ENCODE assay signal across 15 cellular contexts in the genomic region with DNA sequence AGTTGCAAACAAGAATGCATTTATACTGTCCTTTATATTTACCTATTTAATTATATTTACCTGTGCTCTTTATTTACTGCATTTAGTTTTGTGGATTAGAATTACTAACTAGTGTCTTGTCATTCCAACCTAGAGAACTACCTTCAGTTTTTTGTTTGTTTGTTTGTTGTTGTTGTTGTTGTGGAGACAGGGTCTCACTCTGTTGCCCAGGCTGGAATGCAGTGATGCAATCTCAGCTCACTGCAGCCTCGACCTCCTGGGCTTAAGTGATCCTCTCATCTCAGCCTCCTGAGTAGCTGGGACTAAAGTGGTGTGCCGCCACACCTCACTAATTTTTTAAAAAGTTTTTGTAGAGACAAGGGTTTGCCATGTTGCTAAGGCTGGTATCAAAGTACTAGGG.
DNase-seq lines count a peak whose midpoint lies in the region; ATAC-seq and TF ChIP-seq lines count a peak whose summit lies in the region.
"Had no signal": no experiment of that assay in that cellular context is flagged by ENCODE, and none has a peak within 500 bp of the region (broad histone marks: within the 10 kb centered on the region; RNA-seq: fewer than 3 reads in every experiment).

No MANE protein-coding gene starts in this region.

- no peak for TF ChIP-seq POLR2A in breast epithelium (IDR thresholded peaks at IDR 0.05)

- no peaks in the 10 kb centered on the region for H3K4me1 ChIP-seq in breast epithelium

- H3K9me3 ChIP-seq in breast epithelium = no peaks in the 10 kb centered on the region

- H3K36me3 Mint-ChIP-seq in MCF 10A (ENCODE audit: insufficient read depth, unreplicated experiment) (no peaks in the 10 kb centered on the region), WTC11 (no peaks in the 10 kb centered on the region)

- no peak for DNase-seq in MCF 10A (ENCODE audit: unreplicated experiment)
- no peak for DNase-seq in breast epithelium (ENCODE audit: low spot score in 2 of 2)
- no peak for DNase-seq in WTC11 (ENCODE audit: low spot score)
- DNase-seq in epithelial cell of prostate (ENCODE audit: low read depth, low spot score) = no peak
- no peak for DNase-seq in kidney glomerular epithelial cell (lab: John Stamatoyannopoulos, UW)
- DNase-seq: AML-193, DMS 273 treated with DMSO at 0.1 percent for 48 hours, GM23248, H7 had no signal

- no peaks in the 10 kb centered on the region for H3K27me3 ChIP-seq in breast epithelium
- H3K27me3 ChIP-seq: BLaER1 had no signal

- no peaks in the 10 kb centered on the region for H3K36me3 ChIP-seq in breast epithelium
- H3K36me3 ChIP-seq: BLaER1 had no signal

- no peak overlapping the region for H3K4me3 Mint-ChIP-seq in MCF 10A (ENCODE audit: unreplicated experiment)
- H3K4me3 Mint-ChIP-seq in WTC11 = no peak overlapping the region

- no peaks in the 10 kb centered on the region for H3K9me3 Mint-ChIP-seq in MCF 10A (ENCODE audit: unreplicated experiment)
- H3K9me3 Mint-ChIP-seq in WTC11 = no peaks in the 10 kb centered on the region

- POLR2A ChIA-PET in MCF 10A (lab: Yijun Ruan, JAX) = interaction anchor here (0.7 to 5.8 kb wide), 12 partner anchors 10 to 1200 kb away, joined by 3 to 120 read pairs (median 10); a partner anchor contains a TSS
- POLR2A ChIA-PET in WTC11 (lab: Charles Lee) = no interaction called here

- CTCF ChIA-PET in MCF 10A (lab: Yijun Ruan, JAX) (interaction anchor here (0.6 to 1.6 kb wide), 3 partner anchors 41 to 714 kb away, joined by 3 to 5 read pairs (median 4); no protein-coding TSS in a partner anchor), WTC11 (lab: Charles Lee) (interaction anchor here (1.2 kb wide), 1 partner anchor 13 kb away, joined by 3 read pairs; no protein-coding TSS in a partner anchor)

- intact Hi-C loops in MCF 10A (cut with micrococcal nuclease) = no loop called here
- intact Hi-C loops in breast epithelium (cut with DNase I; ENCODE audit: low total_unique reads) = no loop called here

- no peaks in the 10 kb centered on the region for H3K27me3 Mint-ChIP-seq in MCF 10A (ENCODE audit: insufficient read depth, unreplicated experiment)
- no peaks in the 10 kb centered on the region for H3K27me3 Mint-ChIP-seq in WTC11 (ENCODE audit: low read depth)

- ATAC-seq in WTC11 (no peak), HG03378 (IDR thresholded peaks at IDR 0.05; ENCODE audit: unreplicated experiment) (no peak), HG02571 (IDR thresholded peaks at IDR 0.05; ENCODE audit: unreplicated experiment) (no peak), HG02840 (IDR thresholded peaks at IDR 0.05; ENCODE audit: low FRiP score, unreplicated experiment) (no peak)
- ATAC-seq: GM12878 had no signal

- H3K27ac ChIP-seq in breast epithelium = no peak overlapping the region
- H3K27ac ChIP-seq in epithelial cell of prostate = peak overlapping the region; percentile 98
- H3K27ac ChIP-seq: 22Rv1, BLaER1 had no signal

- no TSS peak for BruUV-seq in MCF 10A (replicated peaks; lab: Mats Ljungman, UMichigan)

- TF ChIP-seq CTCF in MCF 10A (IDR thresholded peaks at IDR 0.05; ENCODE audit: unreplicated experiment) (no peak), breast epithelium (IDR thresholded peaks at IDR 0.05) (no peak), WTC11 (IDR thresholded peaks at IDR 0.05) (no peak)

- H3K27ac Mint-ChIP-seq in MCF 10A (ENCODE audit: low read depth, unreplicated experiment) (peak overlapping the region; percentile 90), WTC11 (no peak overlapping the region)

- H3K4me1 Mint-ChIP-seq in MCF 10A (ENCODE audit: insufficient read depth, unreplicated experiment) (peaks cover 21% of the 10 kb centered on the region), WTC11 (no peaks in the 10 kb centered on the region)

- H3K4me3 ChIP-seq in breast epithelium = no peak overlapping the region
- H3K4me3 ChIP-seq: BLaER1, GM12878, GM23248 had no signal

TF ChIP-seq in WTC11, 78 proteins besides CTCF, POLR2A, EP300 and RAD21:
- peak; percentile 49; the same call in 1 of the 2 replicates for TF ChIP-seq ZNF121 (CRISPR knock-in tag; IDR thresholded peaks at IDR 0.05)
- TF ChIP-seq, protein P1, sequence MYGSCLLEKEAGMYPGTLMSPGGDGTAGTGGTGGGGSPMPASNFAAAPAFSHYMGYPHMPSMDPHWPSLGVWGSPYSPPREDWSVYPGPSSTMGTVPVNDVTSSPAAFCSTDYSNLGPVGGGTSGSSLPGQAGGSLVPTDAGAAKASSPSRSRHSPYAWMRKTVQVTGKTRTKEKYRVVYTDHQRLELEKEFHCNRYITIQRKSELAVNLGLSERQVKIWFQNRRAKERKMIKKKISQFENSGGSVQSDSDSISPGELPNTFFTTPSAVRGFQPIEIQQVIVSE (CRISPR knock-in tag; IDR thresholded peaks at IDR 0.05; ENCODE audit: borderline replicate concordance) = no peak
TF ChIP-seq in WTC11: peak in this region for 1.
